Comparison of ENCODE assay signal across 8 cellular contexts in the genomic region with DNA sequence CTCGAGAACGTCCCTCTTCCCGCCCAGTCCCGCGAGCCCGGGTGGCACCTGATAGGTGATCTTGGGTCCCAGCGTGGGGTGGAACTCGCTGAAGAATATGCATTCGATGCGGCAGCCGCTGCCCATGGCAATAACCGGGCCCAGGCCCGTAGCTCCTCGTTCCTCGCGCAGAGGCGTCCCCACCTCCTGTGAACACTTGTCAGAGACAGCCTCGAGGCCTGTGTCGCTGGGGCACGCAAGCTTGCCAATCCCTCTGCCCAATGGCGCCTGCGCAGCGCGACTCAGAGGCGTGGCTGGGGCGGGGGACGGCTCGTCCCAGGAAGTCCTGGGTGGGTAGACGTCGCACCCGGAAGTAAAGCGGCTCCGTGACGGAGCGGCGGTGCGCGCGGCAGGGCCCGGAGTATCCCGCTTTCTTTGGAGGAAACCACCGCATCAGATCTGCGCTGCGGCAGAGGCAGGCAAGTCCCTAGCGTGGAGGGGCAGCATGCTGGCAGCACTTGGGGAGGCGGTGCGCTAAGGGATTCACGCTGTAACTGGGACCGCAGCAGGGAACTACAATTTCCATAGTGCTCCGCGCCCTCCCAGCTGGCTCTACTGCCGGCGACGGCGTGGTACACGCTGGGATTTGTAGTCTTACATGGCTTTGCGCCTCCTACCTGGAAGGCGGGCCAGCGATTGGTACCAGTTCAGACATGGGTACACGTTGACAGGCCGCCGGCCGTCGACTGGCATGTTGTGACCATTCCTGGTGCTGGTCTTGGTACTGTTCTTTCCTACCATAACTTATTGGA. TPM values are rescaled to one million over a fixed set of nuclear protein-coding genes. Genes with fewer than 3 reads are reported as not detected.
DNase-seq lines count a peak whose midpoint lies in the region; ATAC-seq and TF ChIP-seq lines count a peak whose summit lies in the region.

A gene with protein sequence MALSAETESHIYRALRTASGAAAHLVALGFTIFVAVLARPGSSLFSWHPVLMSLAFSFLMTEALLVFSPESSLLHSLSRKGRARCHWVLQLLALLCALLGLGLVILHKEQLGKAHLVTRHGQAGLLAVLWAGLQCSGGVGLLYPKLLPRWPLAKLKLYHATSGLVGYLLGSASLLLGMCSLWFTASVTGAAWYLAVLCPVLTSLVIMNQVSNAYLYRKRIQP (plus strand): TSS at position 336 of the 791 bp plus-strand sequence. CDS start 572 bp downstream, outside the sequence.
A gene (minus strand): TSS at position 249 of the 791 bp plus-strand sequence. CDS start 123 bp downstream, at position 126.

- peaks cover 31 to 37% of the 10 kb centered on the region in 2 donors for H3K4me1 ChIP-seq in mucosa of rectum (ENCODE audit: control insufficient read depth in 2 of 2, insufficient read depth in 2 of 2, low read length in 2 of 2)

- peak within 1 kb of the TSS; percentile 78 for H3K4me3 ChIP-seq in epithelial cell of proximal tubule (ENCODE audit: low read depth, low read length)
- peak within 1 kb of the TSS; percentile 70 to 97 for H3K4me3 ChIP-seq in mucosa of rectum (ENCODE audit: low read length in 2 of 2)

- peak; percentile 75 for ATAC-seq in GM21717 (IDR thresholded peaks at IDR 0.05; ENCODE audit: unreplicated experiment)

- H3K27me3 Mint-ChIP-seq in activated T-cell treated with anti-CD3 and anti-CD28 coated beads, Interleukin-2, amount 50 U/mL, for 24 hours, result no peaks in the 10 kb centered on the region

- H3K27me3 ChIP-seq in mucosa of rectum (ENCODE audit: control insufficient read depth in 2 of 2, insufficient read depth in 2 of 2, low read length in 2 of 2), result no peaks in the 10 kb centered on the region

- H3K36me3 ChIP-seq in mucosa of rectum (ENCODE audit: control insufficient read depth in 2 of 2, insufficient read depth in 2 of 2, low read length in 2 of 2), result peaks cover 42 to 43% of the 10 kb centered on the region in 2 donors

- peak within 1 kb of the TSS; percentile 74 to 94 for H3K9ac ChIP-seq in mucosa of rectum (ENCODE audit: low read depth in 1 of 2, low read length in 2 of 2)

- peak within 1 kb of the TSS; percentile 100 for H3K27ac Mint-ChIP-seq in activated T-cell treated with anti-CD3 and anti-CD28 coated beads, Interleukin-2, amount 50 U/mL, for 24 hours

- peaks cover 71% of the 10 kb centered on the region for H3K4me1 Mint-ChIP-seq in activated T-cell treated with anti-CD3 and anti-CD28 coated beads, Interleukin-2, amount 50 U/mL, for 24 hours (ENCODE audit: low read depth)

- TF ChIP-seq CTCF in epithelial cell of proximal tubule (conservative IDR thresholded peaks at IDR 0.05; ENCODE audit: low read depth, low read length), result no peak

- H3K9me3 ChIP-seq in mucosa of rectum (ENCODE audit: control insufficient read depth in 2 of 2, low read length in 2 of 2), result no peaks in the 10 kb centered on the region

- H3K9me3 Mint-ChIP-seq in activated T-cell treated with anti-CD3 and anti-CD28 coated beads, Interleukin-2, amount 50 U/mL, for 24 hours, result no peaks in the 10 kb centered on the region

- H3K36me3 Mint-ChIP-seq in activated T-cell treated with anti-CD3 and anti-CD28 coated beads, Interleukin-2, amount 50 U/mL, for 24 hours (ENCODE audit: low read depth), result peaks cover 92% of the 10 kb centered on the region

- H3K27ac ChIP-seq in mucosa of rectum (ENCODE audit: low read depth in 2 of 2, low read length in 2 of 2), result peak within 1 kb of the TSS; percentile 87 to 98

- DNase-seq in DMS53 (lab: John Stamatoyannopoulos, UW) (peak; percentile 88), KG1 (lab: John Stamatoyannopoulos, UW) (peak; percentile 93), epithelial cell of proximal tubule (ENCODE audit: low read depth) (no peak)
- DNase-seq in activated T-cell treated with anti-CD3 and anti-CD28 coated beads, Interleukin-2, amount 50 U/mL, for 24 hours, result peak; percentile 100
- peak; percentile 99 for DNase-seq in stimulated activated CD8-positive, alpha-beta memory T cell treated with anti-CD3 and anti-CD28 coated beads, Interleukin-4, amount 100 ng/mL, for 4 hours (ENCODE audit: low read depth in 2 of 2, low spot score in 1 of 2)

- H3K4me3 Mint-ChIP-seq in activated T-cell treated with anti-CD3 and anti-CD28 coated beads, Interleukin-2, amount 50 U/mL, for 24 hours, result peak within 1 kb of the TSS; percentile 98

TF ChIP-seq in PFSK-1, 5 proteins besides CTCF, POLR2A, EP300 and RAD21:
- TF ChIP-seq FOXP2 (optimal IDR thresholded peaks at IDR 0.05; ENCODE audit: borderline replicate concordance, extremely low read depth, extremely low read length, insufficient read depth), result no peak
- peak; percentile 85 for TF ChIP-seq POLR2AphosphoS5 (IDR thresholded peaks at IDR 0.05; ENCODE audit: low read depth, low read length)
- peak; percentile 68; the same call in 1 of the 2 replicates for TF ChIP-seq SIN3A (IDR thresholded peaks at IDR 0.05; ENCODE audit: borderline replicate concordance, insufficient read depth, low read length)
- peak; percentile 70; the same call in 1 of the 2 replicates for TF ChIP-seq TAF1 (IDR thresholded peaks at IDR 0.05; ENCODE audit: borderline replicate concordance, insufficient read depth, low read length)
- TF ChIP-seq, protein P1, sequence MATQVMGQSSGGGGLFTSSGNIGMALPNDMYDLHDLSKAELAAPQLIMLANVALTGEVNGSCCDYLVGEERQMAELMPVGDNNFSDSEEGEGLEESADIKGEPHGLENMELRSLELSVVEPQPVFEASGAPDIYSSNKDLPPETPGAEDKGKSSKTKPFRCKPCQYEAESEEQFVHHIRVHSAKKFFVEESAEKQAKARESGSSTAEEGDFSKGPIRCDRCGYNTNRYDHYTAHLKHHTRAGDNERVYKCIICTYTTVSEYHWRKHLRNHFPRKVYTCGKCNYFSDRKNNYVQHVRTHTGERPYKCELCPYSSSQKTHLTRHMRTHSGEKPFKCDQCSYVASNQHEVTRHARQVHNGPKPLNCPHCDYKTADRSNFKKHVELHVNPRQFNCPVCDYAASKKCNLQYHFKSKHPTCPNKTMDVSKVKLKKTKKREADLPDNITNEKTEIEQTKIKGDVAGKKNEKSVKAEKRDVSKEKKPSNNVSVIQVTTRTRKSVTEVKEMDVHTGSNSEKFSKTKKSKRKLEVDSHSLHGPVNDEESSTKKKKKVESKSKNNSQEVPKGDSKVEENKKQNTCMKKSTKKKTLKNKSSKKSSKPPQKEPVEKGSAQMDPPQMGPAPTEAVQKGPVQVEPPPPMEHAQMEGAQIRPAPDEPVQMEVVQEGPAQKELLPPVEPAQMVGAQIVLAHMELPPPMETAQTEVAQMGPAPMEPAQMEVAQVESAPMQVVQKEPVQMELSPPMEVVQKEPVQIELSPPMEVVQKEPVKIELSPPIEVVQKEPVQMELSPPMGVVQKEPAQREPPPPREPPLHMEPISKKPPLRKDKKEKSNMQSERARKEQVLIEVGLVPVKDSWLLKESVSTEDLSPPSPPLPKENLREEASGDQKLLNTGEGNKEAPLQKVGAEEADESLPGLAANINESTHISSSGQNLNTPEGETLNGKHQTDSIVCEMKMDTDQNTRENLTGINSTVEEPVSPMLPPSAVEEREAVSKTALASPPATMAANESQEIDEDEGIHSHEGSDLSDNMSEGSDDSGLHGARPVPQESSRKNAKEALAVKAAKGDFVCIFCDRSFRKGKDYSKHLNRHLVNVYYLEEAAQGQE (IDR thresholded peaks at IDR 0.05; ENCODE audit: insufficient read depth in 1 of 2, low read depth in 2 of 2, low read length in 2 of 2), result no peak
TF ChIP-seq in PFSK-1: peak in this region for 3.

RNA-seq across cellular contexts. Expression of the first gene that starts in this region (rescaled TPM):
- 20.1 TPM for polyA plus RNA-seq in PFSK-1 (2012; ENCODE audit: insufficient read length, low read depth)
- total RNA-seq in epithelial cell of proximal tubule, result 33.6 and 38.5 TPM in 2 replicates

RNA-seq across cellular contexts. Expression of the second gene that starts in this region (rescaled TPM):
- polyA plus RNA-seq in PFSK-1 (2012; ENCODE audit: insufficient read length, low read depth), result 27.1 TPM
- total RNA-seq in epithelial cell of proximal tubule, result 24.6 and 27.3 TPM in 2 replicates
